Comparison of ENCODE assay signal across 1 cellular context in the genomic region with DNA sequence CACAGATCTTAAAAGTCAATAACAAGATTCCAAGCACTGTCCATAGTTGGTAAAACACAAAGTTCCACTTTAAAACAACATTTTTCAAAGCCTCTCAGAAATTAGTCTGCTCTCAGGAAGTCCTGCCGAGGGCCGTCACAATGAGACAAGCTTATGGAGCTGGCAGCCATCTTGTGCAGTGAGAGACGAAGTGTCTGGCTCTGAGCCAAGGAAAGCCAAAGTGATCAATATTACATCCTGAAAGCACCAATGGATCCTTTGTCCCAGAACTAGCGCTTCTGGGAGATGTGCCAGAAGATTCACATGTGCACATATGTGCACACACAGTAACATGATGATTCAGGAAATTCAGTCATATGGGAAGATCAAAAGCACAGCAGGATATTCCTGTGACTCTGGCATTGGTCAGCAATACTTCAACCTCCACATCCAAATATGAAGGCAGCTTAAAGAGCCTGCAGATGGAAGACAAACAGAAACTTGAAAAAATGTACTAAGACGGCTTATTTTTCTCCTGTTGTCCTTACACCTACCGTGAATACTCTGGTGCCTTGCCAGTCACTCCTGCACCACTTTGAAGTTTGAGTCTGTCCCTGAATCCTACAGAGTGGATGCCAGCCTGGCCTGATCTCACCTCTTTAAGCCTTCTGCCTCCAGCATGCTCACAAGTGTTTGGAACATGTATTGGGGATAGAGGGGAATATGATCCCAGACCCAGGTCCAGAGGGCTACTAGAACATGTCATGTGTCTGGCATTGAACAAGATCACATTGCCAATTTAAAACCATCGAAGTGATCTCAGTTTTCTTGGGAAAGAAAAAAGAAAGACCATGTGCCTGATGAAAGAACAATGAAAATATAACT.
TF ChIP-seq lines count a peak whose summit lies in the region.

No MANE protein-coding gene starts in this region.

TF ChIP-seq in HepG2, 621 proteins besides CTCF, POLR2A, EP300 and RAD21:
- TF ChIP-seq ZNF580 (CRISPR knock-in tag; IDR thresholded peaks at IDR 0.05; ENCODE audit: borderline replicate concordance, low read depth) (no peak), MAFF (IDR thresholded peaks at IDR 0.05; ENCODE audit: low read depth, low read length) (0 out of 2 replicates have a peak, but pooled peaks have one; percentile 2)
